Comparison of ENCODE assay signal across 1 cellular context in genomic region chr11:117171648-117172051, GRCh38.
TF ChIP-seq lines count a peak whose summit lies in the region.

No MANE protein-coding gene starts in this region.

TF ChIP-seq in K562, 482 proteins besides CTCF, POLR2A, EP300 and RAD21 (continued from another document and continues in another):
- TF ChIP-seq CUX1 (CRISPR knock-in tag; IDR thresholded peaks at IDR 0.05) (no peak), FOXP4 (CRISPR knock-in tag; IDR thresholded peaks at IDR 0.05; ENCODE audit: borderline replicate concordance) (no peak), DMBX1 (CRISPR knock-in tag; IDR thresholded peaks at IDR 0.05; ENCODE audit: borderline replicate concordance) (no peak), TRIM24 (IDR thresholded peaks at IDR 0.05) (peak; percentile 43; a peak in 2 of 4 replicates), HINFP (tag; conservative IDR thresholded peaks at IDR 0.05; ENCODE audit: low read depth) (no peak), SFPQ (IDR thresholded peaks at IDR 0.05; ENCODE audit: low read depth, low read length) (no peak), JUND (IDR thresholded peaks at IDR 0.05; ENCODE audit: borderline replicate concordance, low read depth, low read length) (0 out of 2 replicates have a peak, but pooled peaks have one; percentile 11), JUND (tag; IDR thresholded peaks at IDR 0.05; ENCODE audit: borderline replicate concordance, low read depth, low read length) (0 out of 3 replicates have a peak, but pooled peaks have one; percentile 20), KHSRP (IDR thresholded peaks at IDR 0.05) (no peak), WHSC1 (IDR thresholded peaks at IDR 0.05; ENCODE audit: low read length) (no peak), BRD9 (IDR thresholded peaks at IDR 0.05; ENCODE audit: low read depth, partially characterized antibody) (no peak), EZH2 (IDR thresholded peaks at IDR 0.05; ENCODE audit: borderline replicate concordance, low read depth, low read length) (no peak), NR2F6 (CRISPR knock-in tag; IDR thresholded peaks at IDR 0.05) (no peak), FOXJ3 (CRISPR knock-in tag; IDR thresholded peaks at IDR 0.05) (no peak), ZNF124 (CRISPR knock-in tag; IDR thresholded peaks at IDR 0.05) (no peak), ZNF444 (CRISPR knock-in tag; IDR thresholded peaks at IDR 0.05) (no peak), POLR2AphosphoS5 (IDR thresholded peaks at IDR 0.05; ENCODE audit: control insufficient read depth, insufficient read depth, low read depth, low read length) (peak; percentile 73), THRA (IDR thresholded peaks at IDR 0.05) (no peak), FIP1L1 (IDR thresholded peaks at IDR 0.05; ENCODE audit: low read depth, low read length, poor library complexity, severe bottlenecking) (no peak), POLR3G (IDR thresholded peaks at IDR 0.05; ENCODE audit: extremely low read depth, insufficient read length, insufficient replicate concordance) (no peak), XRCC3 (IDR thresholded peaks at IDR 0.05) (no peak), ZNF324 (CRISPR knock-in tag; IDR thresholded peaks at IDR 0.05) (no peak), BCOR (IDR thresholded peaks at IDR 0.05) (no peak), PRDM10 (IDR thresholded peaks at IDR 0.05; ENCODE audit: partially characterized antibody) (peak; percentile 6), THRAP3 (IDR thresholded peaks at IDR 0.05; ENCODE audit: borderline replicate concordance) (no peak), MYBL2 (IDR thresholded peaks at IDR 0.05; ENCODE audit: low read depth) (no peak), MYBL2 (CRISPR knock-in tag; IDR thresholded peaks at IDR 0.05; ENCODE audit: borderline replicate concordance) (no peak), DEAF1 (CRISPR knock-in tag; IDR thresholded peaks at IDR 0.05) (no peak), MXD1 (CRISPR knock-in tag; IDR thresholded peaks at IDR 0.05; ENCODE audit: borderline replicate concordance, poor library complexity, severe bottlenecking) (no peak), ETV5 (CRISPR knock-in tag; IDR thresholded peaks at IDR 0.05; ENCODE audit: low read depth) (no peak), CSDE1 (IDR thresholded peaks at IDR 0.05) (no peak), RHOXF2B (CRISPR knock-in tag; conservative IDR thresholded peaks at IDR 0.05) (no peak), RBBP5 (IDR thresholded peaks at IDR 0.05; ENCODE audit: borderline replicate concordance, insufficient read depth, low read length, poor library complexity, severe bottlenecking) (no peak), PCBP2 (IDR thresholded peaks at IDR 0.05; ENCODE audit: low read depth, low read length, poor library complexity, severe bottlenecking) (no peak), SNRNP70 (optimal IDR thresholded peaks at IDR 0.05; ENCODE audit: low read depth, low read length) (no peak), HDAC3 (IDR thresholded peaks at IDR 0.05; ENCODE audit: borderline replicate concordance, partially characterized antibody) (no peak), ATF4 (CRISPR knock-in tag; IDR thresholded peaks at IDR 0.05) (no peak), NCOA1 (IDR thresholded peaks at IDR 0.05; ENCODE audit: low read depth) (peak; percentile 41; the same call in 1 of the 2 replicates), SMAD3 (CRISPR knock-in tag; conservative IDR thresholded peaks at IDR 0.05) (no peak), ZFP36 (IDR thresholded peaks at IDR 0.05; ENCODE audit: low read depth, low read length, partially characterized antibody) (no peak), CEBPB (tag; IDR thresholded peaks at IDR 0.05) (peak; percentile 29; the same call in 1 of the 2 replicates), ZNF165 (CRISPR knock-in tag; IDR thresholded peaks at IDR 0.05; ENCODE audit: borderline replicate concordance) (no peak), ZNF695 (CRISPR knock-in tag; IDR thresholded peaks at IDR 0.05) (no peak), ILF3 (IDR thresholded peaks at IDR 0.05; ENCODE audit: borderline replicate concordance) (0 out of 2 replicates have a peak, but pooled peaks have one; percentile 42), ZNF263 (CRISPR knock-in tag; IDR thresholded peaks at IDR 0.05; ENCODE audit: borderline replicate concordance) (no peak), ZNF57 (CRISPR knock-in tag; IDR thresholded peaks at IDR 0.05) (no peak), SIN3A (IDR thresholded peaks at IDR 0.05; ENCODE audit: borderline replicate concordance in 2 of 2, control insufficient read depth in 1 of 2, low read depth in 2 of 2, low read length in 2 of 2) (peak in 1 of 2 experiments; percentile 25; a peak in 1 of 4 replicates)
